8 cellular contexts compared by ENCODE assay signal in the genomic region with DNA sequence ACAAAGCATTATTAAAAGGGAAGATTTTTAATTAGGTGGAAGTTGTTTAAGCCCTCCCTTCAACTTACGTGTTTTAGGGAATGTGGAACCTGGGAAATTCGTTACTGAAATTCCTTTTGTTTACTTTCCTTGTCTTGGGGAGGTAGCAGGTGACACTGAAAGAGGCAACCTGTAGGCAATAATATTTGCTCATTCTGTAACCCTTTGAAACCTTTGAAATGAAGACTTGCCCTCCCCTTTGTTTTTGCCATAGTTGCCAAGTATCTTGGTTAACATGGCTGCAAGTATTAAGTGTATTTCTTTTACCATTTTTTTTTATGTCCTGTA. TPM values are rescaled to one million over a fixed set of nuclear protein-coding genes. Genes with fewer than 3 reads are reported as not detected.
DNase-seq lines count a peak whose midpoint lies in the region; ATAC-seq and TF ChIP-seq lines count a peak whose summit lies in the region.

No MANE protein-coding gene starts in this region.

- no peaks in the 10 kb centered on the region for H3K27me3 Mint-ChIP-seq in Calu3 (ENCODE audit: unreplicated experiment)

- ATAC-seq in PC-3 (no peak), GM21786 (IDR thresholded peaks at IDR 0.05; ENCODE audit: unreplicated experiment) (no peak)

- peaks cover 49% of the 10 kb centered on the region for H4K20me1 ChIP-seq in PC-3 (ENCODE audit: low read length)

- no peak for TF ChIP-seq CTCF in Calu3 (IDR thresholded peaks at IDR 0.05; ENCODE audit: unreplicated experiment)
- TF ChIP-seq CTCF in PC-3 (conservative IDR thresholded peaks at IDR 0.05; ENCODE audit: low read depth, low read length) = no peak
- no peak for TF ChIP-seq CTCF in esophagus squamous epithelium (IDR thresholded peaks at IDR 0.05)
- TF ChIP-seq CTCF in parathyroid adenoma (IDR thresholded peaks at IDR 0.05) = no peak

- H3K4me1 Mint-ChIP-seq in Calu3 (ENCODE audit: low read depth, unreplicated experiment) = peaks cover 18% of the 10 kb centered on the region

- H3K4me3 ChIP-seq in PC-3 (ENCODE audit: low read length) (peak overlapping the region; percentile 78), esophagus squamous epithelium (peak overlapping the region; percentile 75 to 95 (median 83)), parathyroid adenoma (ENCODE audit: low read depth, low read length) (peak overlapping the region; percentile 72)

- TF ChIP-seq POLR2A in esophagus squamous epithelium (IDR thresholded peaks at IDR 0.05) = no peak

- POLR2A ChIA-PET in PC-3 (lab: Charles Lee; ENCODE audit: unreplicated experiment) = no interaction called here

- peak overlapping the region; percentile 84 for H3K27ac Mint-ChIP-seq in Calu3 (ENCODE audit: unreplicated experiment)

- BruUV-seq in Calu3 (replicated peaks; lab: Mats Ljungman, UMichigan) = no TSS peak
- BruUV-seq in PC-3 (replicated peaks; lab: Mats Ljungman, UMichigan) = no TSS peak

- H3K36me3 Mint-ChIP-seq in Calu3 (ENCODE audit: insufficient read depth, unreplicated experiment) = peaks cover 45% of the 10 kb centered on the region

- CTCF ChIA-PET in Calu3 (lab: Charles Lee) = interaction anchor here (0.6 to 1.3 kb wide), 2 partner anchors 101 to 151 kb away, joined by 3 to 4 read pairs; no protein-coding TSS in a partner anchor
- CTCF ChIA-PET in PC-3 (lab: Charles Lee) = no interaction called here

- no peak overlapping the region for H3K27ac ChIP-seq in PC-3 (ENCODE audit: low read length)
- H3K27ac ChIP-seq in esophagus squamous epithelium = peak overlapping the region in 3 of 4 donors; percentile 64 to 94 (median 89)
- no peak overlapping the region for H3K27ac ChIP-seq in parathyroid adenoma

- H2AFZ ChIP-seq in PC-3 (ENCODE audit: low read length) = no peak overlapping the region
- no peak overlapping the region for H2AFZ ChIP-seq in parathyroid adenoma

- intact Hi-C loops in Calu3 (cut with micrococcal nuclease; ENCODE audit: unreplicated experiment) = loop anchor here (5.0 kb wide), 1 partner anchor 153 kb away; no protein-coding TSS in a partner anchor
- intact Hi-C loops in PC-3 (cut with micrococcal nuclease) = no loop called here
- intact Hi-C loops in esophagus squamous epithelium (cut with DNase I) = loop anchor here (10.0 kb wide), 1 partner anchor 130 kb away; no protein-coding TSS in a partner anchor

- no peaks in the 10 kb centered on the region for H3K9me3 ChIP-seq in PC-3 (ENCODE audit: low read length)
- H3K9me3 ChIP-seq in esophagus squamous epithelium = no peaks in the 10 kb centered on the region
- no peaks in the 10 kb centered on the region for H3K9me3 ChIP-seq in parathyroid adenoma (ENCODE audit: control insufficient read depth, low read length)

- H3K79me2 ChIP-seq in PC-3 (ENCODE audit: low read length) (peaks cover 58% of the 10 kb centered on the region), parathyroid adenoma (no peaks in the 10 kb centered on the region)

- no peaks in the 10 kb centered on the region for H3F3A ChIP-seq in PC-3 (ENCODE audit: low read length, unreplicated experiment)

- no peaks in the 10 kb centered on the region for H3K9me3 Mint-ChIP-seq in Calu3 (ENCODE audit: low read depth, unreplicated experiment)

- H3K4me2 ChIP-seq in PC-3 (ENCODE audit: low read length) = peak overlapping the region; percentile 83
- H3K4me2 ChIP-seq in parathyroid adenoma (ENCODE audit: low read length) = peak overlapping the region; percentile 93

- peak overlapping the region; percentile 80 for H3K4me3 Mint-ChIP-seq in Calu3 (ENCODE audit: low read depth, unreplicated experiment)

- H3K36me3 ChIP-seq in PC-3 (ENCODE audit: low read depth, low read length) (peaks cover 23% of the 10 kb centered on the region), esophagus squamous epithelium (no peaks in the 10 kb centered on the region), parathyroid adenoma (ENCODE audit: control insufficient read depth, insufficient read depth, low read length) (no peaks in the 10 kb centered on the region)

- no peaks in the 10 kb centered on the region for H3K9me2 ChIP-seq in PC-3 (replicated peaks; ENCODE audit: low read length)

- H3K9ac ChIP-seq in PC-3 (ENCODE audit: low read length) (peak overlapping the region; percentile 72), parathyroid adenoma (no peak overlapping the region)

- peaks cover 56% of the 10 kb centered on the region for H3K4me1 ChIP-seq in PC-3 (ENCODE audit: insufficient read depth, low read length)
- peaks cover 13 to 66% (median 28%) of the 10 kb centered on the region in 3 donors for H3K4me1 ChIP-seq in esophagus squamous epithelium
- H3K4me1 ChIP-seq in parathyroid adenoma = peaks cover 3% of the 10 kb centered on the region

- no peak for DNase-seq in Calu3
- no peak for DNase-seq in PC-3
- DNase-seq in esophagus squamous epithelium (lab: John Stamatoyannopoulos, UW) = no peak
- DNase-seq in dedifferentiated amniotic fluid mesenchymal stem cell (ENCODE audit: extremely low spot score) = no peak
- DNase-seq in epidermal melanocyte (ENCODE audit: insufficient read length, low spot score) = no peak
- DNase-seq in NCI-H1105 (lab: John Stamatoyannopoulos, UW) = no peak

- 49 to 65% methylated on average over 2 of the region's 2 CpGs for WGBS in esophagus squamous epithelium, 2 donors

- H3K27me3 ChIP-seq in PC-3 (ENCODE audit: low read length) = no peaks in the 10 kb centered on the region
- no peaks in the 10 kb centered on the region for H3K27me3 ChIP-seq in esophagus squamous epithelium
- H3K27me3 ChIP-seq in parathyroid adenoma (ENCODE audit: control insufficient read depth, insufficient read depth, low read length) = no peaks in the 10 kb centered on the region

RNA-seq across cellular contexts. Expression of gene MRPS6, which starts 1.7 kb away (rescaled TPM):
- total RNA-seq in Calu3 (2022) (43.5 TPM in 2 replicates), PC-3 (2014; rRNA removed) (32.8 and 35.0 TPM in 2 replicates), esophagus squamous epithelium (10 to 100 TPM; 13.4 to 32.2 (median 20.1) TPM)

RNA-seq across cellular contexts. Expression of gene SLC5A3, which starts 1.7 kb away (rescaled TPM):
- total RNA-seq in Calu3 (2022) = 15.8 and 15.9 TPM in 2 replicates
- total RNA-seq in PC-3 (2014; rRNA removed) = 13.4 and 13.8 TPM in 2 replicates
- total RNA-seq in esophagus squamous epithelium = 10 to 100 TPM in 2 of 4 donors, 1 to 10 TPM in 2; 9.0 to 20.0 (median 11.4) TPM

Comparison
In these comparisons a context has a peak if more than half of its experiments do, and no peak if none do; other contexts are left out.
1. H3K27ac ChIP-seq: peak in esophagus squamous epithelium (3 of 4); none in PC-3 (single experiment) and parathyroid adenoma (single experiment).
2. Peak in every context shown above with its lines, with median percentiles within 50 percentile points of each other: H3K4me3 ChIP-seq.